Comparison of ENCODE assay signal across 18 cellular contexts in genomic region chr10:24440817-24441790, GRCh38.
DNase-seq lines count a peak whose midpoint lies in the region; ATAC-seq and TF ChIP-seq lines count a peak whose summit lies in the region.
"Had no signal": no experiment of that assay in that cellular context is flagged by ENCODE, and none has a peak within 500 bp of the region (broad histone marks: within the 10 kb centered on the region; RNA-seq: fewer than 3 reads in every experiment).

No MANE protein-coding gene starts in this region.

- peak; percentile 42 for ATAC-seq in HG02610 (IDR thresholded peaks at IDR 0.05; ENCODE audit: unreplicated experiment)
- no peak for ATAC-seq in GM18511 (IDR thresholded peaks at IDR 0.05; ENCODE audit: unreplicated experiment)
- ATAC-seq: activated CD4-positive, alpha-beta T cell treated with anti-CD3 and anti-CD28 coated beads for 36 hours; gastroesophageal sphincter; naive thymus-derived CD8-positive, alpha-beta T cell had no signal

- TF ChIP-seq POLR2A in stomach (IDR thresholded peaks at IDR 0.05) (no peak), uterus (IDR thresholded peaks at IDR 0.05) (no peak)

- no peaks in the 10 kb centered on the region for H3K9me3 ChIP-seq in stomach
- no peaks in the 10 kb centered on the region for H3K9me3 ChIP-seq in uterus
- H3K9me3 ChIP-seq: gastroesophageal sphincter, sigmoid colon had no signal

- DNase-seq in RPMI7951 (ENCODE audit: low read depth), result peak; percentile 87
- DNase-seq in foreskin fibroblast, result peak; percentile 43 to 55
- peak; percentile 28 for DNase-seq in stomach
- DNase-seq in NCI-H345 (lab: John Stamatoyannopoulos, UW), result no peak
- DNase-seq in uterus, result no peak
- DNase-seq: activated CD4-positive, alpha-beta T cell treated with anti-CD3 and anti-CD28 coated beads for 36 hours; activated T-cell treated with anti-CD3 and anti-CD28 coated beads, Interleukin-2, amount 50 U/mL, for 24 hours; amygdala; kidney; naive thymus-derived CD8-positive, alpha-beta T cell; OCI-M1; sigmoid colon; substantia nigra; T-helper 1 cell had no signal

- H3K27ac ChIP-seq in stomach (peak overlapping the region in 4 of 5 donors; percentile 55 to 78 (median 59)), uterus (no peak overlapping the region)
- H3K27ac ChIP-seq: gastroesophageal sphincter, HL-60, sigmoid colon had no signal

- H3K4me3 ChIP-seq in foreskin fibroblast (ENCODE audit: low read depth in 1 of 2, low read length in 2 of 2) (no peak overlapping the region), stomach (no peak overlapping the region), uterus (no peak overlapping the region)
- H3K4me3 ChIP-seq: gastroesophageal sphincter, sigmoid colon had no signal

- TF ChIP-seq CTCF in foreskin fibroblast (IDR thresholded peaks at IDR 0.05; ENCODE audit: low read depth, low read length) (no peak), stomach (IDR thresholded peaks at IDR 0.05) (no peak), uterus (IDR thresholded peaks at IDR 0.05) (no peak)

- H3K4me1 ChIP-seq in stomach (peaks cover 0 to 14% (median 2%) of the 10 kb centered on the region in 4 donors), uterus (no peaks in the 10 kb centered on the region)
- H3K4me1 ChIP-seq: gastroesophageal sphincter, sigmoid colon had no signal

- intact Hi-C loops in stomach (cut with DNase I; ENCODE audit: low total_unique reads) (no loop called here), uterus (cut with DNase I; ENCODE audit: low total_unique reads) (no loop called here)

- 44 to 70% (median 63%) methylated on average over 13 of the region's 13 CpGs for WGBS in stomach, 5 donors

- no peaks in the 10 kb centered on the region for H3K27me3 ChIP-seq in stomach
- no peaks in the 10 kb centered on the region for H3K27me3 ChIP-seq in uterus
- H3K27me3 ChIP-seq: gastroesophageal sphincter, sigmoid colon had no signal

- H3K36me3 ChIP-seq in stomach, result no peaks in the 10 kb centered on the region
- H3K36me3 ChIP-seq in uterus, result no peaks in the 10 kb centered on the region

- no peak for TF ChIP-seq EP300 in stomach (IDR thresholded peaks at IDR 0.05)

Comparison
In these comparisons a context has a peak if more than half of its experiments do, and no peak if none do; other contexts are left out.
1. DNase-seq: peak in RPMI7951 (single experiment), foreskin fibroblast (2 of 2) and stomach (single experiment); none in NCI-H345 (single experiment) and uterus (0 of 2).
2. H3K27ac ChIP-seq: peak in stomach (4 of 5); none in uterus (0 of 2).